11 cellular contexts compared by ENCODE assay signal in genomic region chr13:89965252-89965651, GRCh38.
"Had no signal": no experiment of that assay in that cellular context is flagged by ENCODE, and none has a peak within 500 bp of the region (broad histone marks: within the 10 kb centered on the region; RNA-seq: fewer than 3 reads in every experiment).

No MANE protein-coding gene starts in this region.

- H3K9me3 ChIP-seq: HAP-1 had no signal

- ATAC-seq: GM23338, HCT116 had no signal

- H3K27ac ChIP-seq: GM23248 had no signal

- DNase-seq: GM23248, GOT3, H7, H9, HCEC 1CT, HFFc6 had no signal

- H3K4me2 ChIP-seq: GM23338 had no signal

- H3K4me3 ChIP-seq: GM23248, GM23338, HAP-1 had no signal

- H2AFZ ChIP-seq: GM23248, GM23338 had no signal

- FAIRE-seq: H1, H54 had no signal

- H3K36me3 ChIP-seq: HAP-1 had no signal

- H3K4me1 ChIP-seq: HAP-1 had no signal

- H3K9ac ChIP-seq: GM23248 had no signal
